ENCODE assay signal across 9 cellular contexts in the genomic region with DNA sequence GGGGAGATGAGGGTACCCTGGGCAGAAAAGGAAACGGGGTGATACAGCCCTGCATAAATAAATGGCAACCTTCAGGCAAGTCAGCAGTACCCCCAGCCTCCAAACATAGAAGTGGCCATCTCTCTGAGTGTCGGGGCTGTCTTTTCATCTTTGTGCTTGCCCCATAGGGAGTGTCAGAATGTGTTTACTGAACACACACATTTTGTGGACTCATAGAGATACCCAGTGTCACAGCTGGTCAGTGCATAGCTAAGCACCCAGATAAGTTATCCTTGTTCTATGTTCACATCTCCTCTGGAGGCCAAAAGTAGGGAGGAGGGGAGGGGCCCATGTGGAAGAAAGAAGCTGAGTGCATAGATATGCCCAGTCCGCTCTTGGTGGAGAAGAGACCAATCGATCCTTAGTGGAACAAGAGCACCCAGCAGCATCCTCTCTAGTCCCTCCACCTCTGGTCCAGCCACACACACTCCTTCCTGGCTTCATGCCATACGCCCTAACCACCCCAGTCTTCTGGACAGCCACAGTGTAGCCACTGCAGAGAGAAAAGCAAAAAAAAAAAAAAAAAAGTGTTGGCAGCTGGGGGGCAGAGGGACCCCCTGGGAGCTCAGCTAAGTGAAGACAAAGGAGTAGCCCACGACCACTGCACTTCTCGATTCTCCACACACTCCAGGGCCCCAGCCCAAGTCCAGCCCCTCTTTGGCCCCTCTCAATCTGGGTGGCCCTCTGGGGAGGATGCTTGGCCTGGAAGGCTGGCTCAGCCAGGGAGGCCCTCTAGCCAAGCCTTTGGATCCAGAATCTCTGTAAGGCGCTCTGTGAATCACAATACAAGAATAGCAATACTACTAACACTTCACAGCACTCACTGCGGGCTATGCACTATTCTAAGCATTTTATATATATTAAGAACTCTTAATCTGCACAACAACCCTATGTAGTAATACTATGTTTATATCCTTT. TPM values are rescaled to one million over a fixed set of nuclear protein-coding genes. Genes with fewer than 3 reads are reported as not detected.
DNase-seq lines count a peak whose midpoint lies in the region; ATAC-seq and FAIRE-seq lines count a peak whose summit lies in the region.
"Had no signal": no experiment of that assay in that cellular context is flagged by ENCODE, and none has a peak within 500 bp of the region (broad histone marks: within the 10 kb centered on the region; RNA-seq: fewer than 3 reads in every experiment).

No MANE protein-coding gene starts in this region.

- no peak for FAIRE-seq in frontal cortex (lab: Jason Lieb, UNC)
- FAIRE-seq: keratinocyte had no signal

- H3K27ac ChIP-seq in adipose tissue (ENCODE audit: low read depth, low read length) (peak overlapping the region; percentile 2), right cardiac atrium (ENCODE audit: low read length) (peak overlapping the region; percentile 93)

- H3K4me1 ChIP-seq in right cardiac atrium (ENCODE audit: control insufficient read depth, insufficient read depth, low read length), result peaks cover 10% of the 10 kb centered on the region
- peaks cover 61% of the 10 kb centered on the region for H3K4me1 ChIP-seq in skeletal muscle satellite cell (ENCODE audit: control insufficient read depth, insufficient read depth, low read length)

- whole genome bisulfite sequencing in adipose tissue, 3 donors, result 66 to 73% (median 71%) methylated on average over 9 of the region's 9 CpGs
- 35% methylated on average over 9 of the region's 9 CpGs for WGBS in right cardiac atrium

- intact Hi-C loops in right cardiac atrium (cut with DNase I), result no loop called here

- ATAC-seq in right cardiac atrium (peak; percentile 7 to 19), HG03571 (IDR thresholded peaks at IDR 0.05; ENCODE audit: unreplicated experiment) (no peak)

- peak overlapping the region; percentile 92 for H3K4me2 ChIP-seq in skeletal muscle satellite cell (ENCODE audit: low read length)

- no peaks in the 10 kb centered on the region for H3K27me3 ChIP-seq in right cardiac atrium (ENCODE audit: control insufficient read depth, insufficient read depth)
- H3K27me3 ChIP-seq in skeletal muscle satellite cell (ENCODE audit: control insufficient read depth, insufficient read depth, low read length), result no peaks in the 10 kb centered on the region

- H3K4me3 ChIP-seq in right cardiac atrium (ENCODE audit: low read length) (peak overlapping the region; percentile 81), skeletal muscle satellite cell (ENCODE audit: low read length) (peak overlapping the region; percentile 84)

- H3K9ac ChIP-seq in skeletal muscle satellite cell (ENCODE audit: low read depth, low read length), result peak overlapping the region; percentile 11

- no peaks in the 10 kb centered on the region for H3K36me3 ChIP-seq in skeletal muscle satellite cell (ENCODE audit: insufficient read depth, low read length)

- no peaks in the 10 kb centered on the region for H3K9me3 ChIP-seq in right cardiac atrium (ENCODE audit: control insufficient read depth, low read length)
- no peaks in the 10 kb centered on the region for H3K9me3 ChIP-seq in skeletal muscle satellite cell (replicated peaks; ENCODE audit: low read length)

- DNase-seq in right cardiac atrium, result peak; percentile 61 to 85 (median 85)
- DNase-seq in NCI-H2029 (lab: John Stamatoyannopoulos, UW), result no peak
- no peak for DNase-seq in frontal cortex (ENCODE audit: low spot score in 2 of 2)
- DNase-seq: activated CD4-positive, alpha-beta T cell treated with anti-CD3 and anti-CD28 coated beads for 4 hours; activated effector memory CD4-positive, alpha-beta T cell treated with Interleukin-2 at 50 U/mL for 16 hours had no signal

RNA-seq across cellular contexts. Expression of a gene that starts 2.6 kb away (rescaled TPM):
- 100 to 1,000 TPM in 2 of 3 donors, 10 to 100 TPM in 1; 71.2 to 591 (median 227) TPM for polyA plus RNA-seq in adipose tissue
- 100 to 1,000 TPM; 465 to 674 (median 604) TPM for total RNA-seq in right cardiac atrium
- polyA plus RNA-seq in right cardiac atrium, result 288 TPM
- 12.4 and 32.1 TPM in 2 replicates for total RNA-seq in skeletal muscle satellite cell (2012; rRNA removed)
- total RNA-seq in frontal cortex, result 3.7 TPM

RNA-seq across cellular contexts. Expression of a gene that starts 10.7 kb away (rescaled TPM):
- polyA plus RNA-seq in adipose tissue (100 to 1,000 TPM; 103 to 323 (median 288) TPM), right cardiac atrium (205 TPM)
- total RNA-seq in right cardiac atrium (100 to 1,000 TPM; 134 to 149 (median 139) TPM), frontal cortex (21.2 TPM)
- 36.0 and 65.9 TPM in 2 replicates for total RNA-seq in skeletal muscle satellite cell (2012; rRNA removed)

RNA-seq across cellular contexts. Expression of a gene that starts 15.1 kb away (rescaled TPM):
- polyA plus RNA-seq in adipose tissue (100 to 1,000 TPM in 1 of 3 donors, 10 to 100 TPM in 1, 1 to 10 TPM in 1; 9.1 to 172 (median 48.9) TPM), right cardiac atrium (24.1 TPM)
- total RNA-seq in right cardiac atrium (10 to 100 TPM; 15.9 to 27.7 (median 23.3) TPM), frontal cortex (4.5 TPM)
- total RNA-seq in skeletal muscle satellite cell (2012; rRNA removed), result 51.0 and 63.1 TPM in 2 replicates

RNA-seq across cellular contexts. Expression of a gene that starts 23.7 kb away (rescaled TPM):
- polyA plus RNA-seq in adipose tissue (1,000 to 10,000 TPM in 2 of 3 donors, 100 to 1,000 TPM in 1; 611 to 1,583 (median 1,331) TPM), right cardiac atrium (1,376 TPM)
- total RNA-seq in right cardiac atrium (1,000 to 10,000 TPM; 1,076 to 1,430 (median 1,264) TPM), frontal cortex (227 TPM)
- 1,390 and 1,764 TPM in 2 replicates for total RNA-seq in skeletal muscle satellite cell (2012; rRNA removed)

RNA-seq across cellular contexts. Expression of a gene that starts 37.8 kb away (rescaled TPM):
- polyA plus RNA-seq in adipose tissue (10 to 100 TPM in 1 of 3 donors, 1 to 10 TPM in 2; 1.5 to 10.2 (median 2.2) TPM), right cardiac atrium (11.5 TPM)
- total RNA-seq in right cardiac atrium (10 to 100 TPM; 16.2 to 17.5 (median 16.7) TPM), frontal cortex (6.1 TPM)
- total RNA-seq in skeletal muscle satellite cell (2012; rRNA removed), result 3.3 and 3.7 TPM in 2 replicates

Comparison
In these comparisons a context has a peak if more than half of its experiments do, and no peak if none do; other contexts are left out.
1. DNase-seq: peak in right cardiac atrium (3 of 3); none in NCI-H2029 (single experiment) and frontal cortex (0 of 2).
2. RNA of a gene that starts 2.6 kb away (total RNA-seq): 465 to 674 TPM in right cardiac atrium; 3.7 TPM in frontal cortex (single experiment); every median in the first group is over 10 times any median in the second.